ENCODE assay signal across 8 cellular contexts in the genomic region with DNA sequence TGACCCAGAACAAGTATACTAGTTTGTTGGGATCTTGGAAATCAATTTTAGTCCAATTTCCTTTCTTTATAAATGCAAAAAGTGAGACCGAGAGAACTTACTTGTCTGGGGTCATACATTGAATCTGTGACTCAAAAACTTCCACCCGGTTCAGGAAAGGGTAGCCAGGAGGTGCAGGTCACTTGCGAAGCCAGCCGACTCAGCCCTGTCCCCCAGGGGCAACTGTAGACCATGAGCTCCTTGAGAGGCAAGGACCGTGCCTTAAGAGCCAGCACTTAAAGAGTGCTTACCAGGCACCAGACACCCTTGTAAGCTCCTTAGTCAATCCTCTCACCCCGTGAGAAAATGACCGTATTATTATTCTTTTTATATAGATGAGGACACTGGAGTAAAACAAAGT. TPM values are rescaled to one million over a fixed set of nuclear protein-coding genes. Genes with fewer than 3 reads are reported as not detected.
A peak's percentile ranks its signal among the peaks of the same experiment; 100 is the strongest.
DNase-seq lines count a peak whose midpoint lies in the region; ATAC-seq, FAIRE-seq and TF ChIP-seq lines count a peak whose summit lies in the region.

No MANE protein-coding gene starts in this region.

- no peaks in the 10 kb centered on the region for H3K9me3 Mint-ChIP-seq in activated T-cell treated with anti-CD3 and anti-CD28 coated beads, Interleukin-2, amount 50 U/mL, for 4 hours
- no peaks in the 10 kb centered on the region for H3K9me3 Mint-ChIP-seq in activated naive CD8-positive, alpha-beta T cell treated with anti-CD3 and anti-CD28 coated beads, Interleukin-2, amount 50 U/mL, for 24 hours

- WGBS in thymus: 95% methylated on average over 7 of the region's 7 CpGs

- peaks cover under 1% of the 10 kb centered on the region for H3K36me3 Mint-ChIP-seq in activated T-cell treated with anti-CD3 and anti-CD28 coated beads, Interleukin-2, amount 50 U/mL, for 4 hours (ENCODE audit: insufficient read depth)
- H3K36me3 Mint-ChIP-seq in activated naive CD8-positive, alpha-beta T cell treated with anti-CD3 and anti-CD28 coated beads, Interleukin-2, amount 50 U/mL, for 24 hours (ENCODE audit: low read depth): peaks cover 2% of the 10 kb centered on the region

- peaks cover 7% of the 10 kb centered on the region for H3K4me1 ChIP-seq in thymus (ENCODE audit: control insufficient read depth, insufficient read depth, low read length)

- peaks cover 3% of the 10 kb centered on the region for H3K27me3 Mint-ChIP-seq in activated T-cell treated with anti-CD3 and anti-CD28 coated beads, Interleukin-2, amount 50 U/mL, for 4 hours (ENCODE audit: low read depth)
- no peaks in the 10 kb centered on the region for H3K27me3 Mint-ChIP-seq in activated naive CD8-positive, alpha-beta T cell treated with anti-CD3 and anti-CD28 coated beads, Interleukin-2, amount 50 U/mL, for 24 hours

- peak overlapping the region; percentile 93 for H3K4me3 Mint-ChIP-seq in activated T-cell treated with anti-CD3 and anti-CD28 coated beads, Interleukin-2, amount 50 U/mL, for 4 hours
- H3K4me3 Mint-ChIP-seq in activated naive CD8-positive, alpha-beta T cell treated with anti-CD3 and anti-CD28 coated beads, Interleukin-2, amount 50 U/mL, for 24 hours: peak overlapping the region; percentile 95

- H3K36me3 ChIP-seq in kidney epithelial cell (ENCODE audit: control insufficient read depth, insufficient read depth, low read length): no peaks in the 10 kb centered on the region
- H3K36me3 ChIP-seq in thymus (ENCODE audit: control insufficient read depth, insufficient read depth): peaks cover 2% of the 10 kb centered on the region

- H3K9me3 ChIP-seq in thymus (ENCODE audit: control insufficient read depth): no peaks in the 10 kb centered on the region

- H3K4me3 ChIP-seq in kidney epithelial cell (ENCODE audit: low read depth, low read length): peak overlapping the region; percentile 56
- H3K4me3 ChIP-seq in thymus (ENCODE audit: low read length): peak overlapping the region; percentile 72

- DNase-seq in activated T-cell treated with anti-CD3 and anti-CD28 coated beads, Interleukin-2, amount 50 U/mL, for 4 hours: no peak
- DNase-seq in activated T-cell treated with anti-CD3 and anti-CD28 coated beads, Interleukin-2, amount 50 U/mL, for 1 hour: no peak
- DNase-seq in activated naive CD8-positive, alpha-beta T cell treated with anti-CD3 and anti-CD28 coated beads, Interleukin-2, amount 50 U/mL, for 24 hours: no peak
- DNase-seq in kidney epithelial cell (ENCODE audit: low read depth) (no peak), hypothalamus (lab: John Stamatoyannopoulos, UW) (no peak), NCI-H1048 (lab: John Stamatoyannopoulos, UW) (no peak), D721Med (ENCODE audit: insufficient read length, low spot score) (no peak)

- TF ChIP-seq CTCF in kidney epithelial cell (IDR thresholded peaks at IDR 0.05; ENCODE audit: insufficient read depth, low read length, poor library complexity, severe bottlenecking) (no peak), D721Med (IDR thresholded peaks at IDR 0.05; ENCODE audit: insufficient read depth, missing control alignments) (no peak)

- H3K4me1 Mint-ChIP-seq in activated T-cell treated with anti-CD3 and anti-CD28 coated beads, Interleukin-2, amount 50 U/mL, for 4 hours (ENCODE audit: low read depth): peaks cover 34% of the 10 kb centered on the region
- peaks cover 34% of the 10 kb centered on the region for H3K4me1 Mint-ChIP-seq in activated naive CD8-positive, alpha-beta T cell treated with anti-CD3 and anti-CD28 coated beads, Interleukin-2, amount 50 U/mL, for 24 hours

- peak overlapping the region; percentile 84 for H3K27ac ChIP-seq in thymus (ENCODE audit: low read depth)

- H3K27me3 ChIP-seq in kidney epithelial cell (ENCODE audit: control insufficient read depth, insufficient read depth, low read length): peaks cover 2% of the 10 kb centered on the region
- no peaks in the 10 kb centered on the region for H3K27me3 ChIP-seq in thymus (ENCODE audit: control insufficient read depth, insufficient read depth)

- no peak for FAIRE-seq in D721Med (lab: Jason Lieb, UNC)

- no peak for ATAC-seq in activated T-cell treated with anti-CD3 and anti-CD28 coated beads, Interleukin-2, amount 50 U/mL, for 4 hours
- ATAC-seq in activated naive CD8-positive, alpha-beta T cell treated with anti-CD3 and anti-CD28 coated beads, Interleukin-2, amount 50 U/mL, for 24 hours: no peak

- H3K27ac Mint-ChIP-seq in activated naive CD8-positive, alpha-beta T cell treated with anti-CD3 and anti-CD28 coated beads, Interleukin-2, amount 50 U/mL, for 24 hours: peak overlapping the region; percentile 95

RNA-seq across cellular contexts. Expression of gene BCDIN3D, which starts 0.5 kb away (rescaled TPM):
- total RNA-seq in activated T-cell treated with anti-CD3 and anti-CD28 coated beads, Interleukin-2, amount 50 U/mL, for 4 hours: 1 to 10 TPM; 4.2 to 6.0 (median 4.3) TPM
- 5.4 and 6.3 TPM in 2 replicates for total RNA-seq in kidney epithelial cell
- polyA plus RNA-seq in thymus: 7.0 TPM

RNA-seq across cellular contexts. Expression of gene NCKAP5L, which starts 15.2 kb away (rescaled TPM):
- total RNA-seq in activated T-cell treated with anti-CD3 and anti-CD28 coated beads, Interleukin-2, amount 50 U/mL, for 4 hours: 1 to 10 TPM; 6.3 to 7.7 (median 6.8) TPM
- total RNA-seq in kidney epithelial cell: 24.1 and 27.6 TPM in 2 replicates
- 17.5 TPM for polyA plus RNA-seq in thymus
